ENCODE assay signal across 36 cellular contexts in genomic region chr19:45650722-45651121, GRCh38. TPM values are rescaled to one million over a fixed set of nuclear protein-coding genes. Genes with fewer than 3 reads are reported as not detected.
"Had no signal": no experiment of that assay in that cellular context is flagged by ENCODE, and none has a peak within 500 bp of the region (broad histone marks: within the 10 kb centered on the region; RNA-seq: fewer than 3 reads in every experiment).

No MANE protein-coding gene starts in this region.

- H3K27ac ChIP-seq: adrenal gland, body of pancreas, brain microvascular endothelial cell, breast epithelium, VCaP had no signal

- FAIRE-seq: astrocyte, TTC549 had no signal

- H3K36me3 ChIP-seq: adrenal gland, brain microvascular endothelial cell, breast epithelium had no signal

- DNase-seq: activated B cell treated with CpG ODN at 0.5 μM for 24 hours; activated CD4-positive, alpha-beta memory T cell treated with anti-CD3 and anti-CD28 coated beads for 36 hours; activated CD4-positive, alpha-beta T cell treated with anti-CD3 and anti-CD28 coated beads for 36 hours; activated CD4-positive, alpha-beta T cell treated with anti-CD3 and anti-CD28 coated beads for 48 hours; activated CD4-positive, alpha-beta T cell treated with anti-CD3 and anti-CD28 coated beads, Interleukin-2, amount 10 ng/mL, durations not matched to agents 7 days and 5 days; activated CD4-positive, CD25-positive, alpha-beta regulatory T cell treated with anti-CD3 and anti-CD28 coated beads, Interleukin-2, amount 50 U/mL, for 72 hours; activated CD8-positive, alpha-beta memory T cell treated with anti-CD3 and anti-CD28 coated beads, Interleukin-2, amount 50 U/mL, for 4 hours; activated CD8-positive, alpha-beta T cell treated with anti-CD3 and anti-CD28 coated beads for 36 hours; activated effector memory CD4-positive, alpha-beta T cell treated with anti-CD3 and anti-CD28 coated beads, Interleukin-2, amount 50 U/mL, for 16 hours; activated gamma-delta T cell treated with Interleukin-2 at 50 U/mL for 16 hours; activated naive CD4-positive, alpha-beta T cell; activated naive CD4-positive, alpha-beta T cell treated with anti-CD3 and anti-CD28 coated beads for 36 hours; activated naive CD4-positive, alpha-beta T cell treated with anti-CD3 and anti-CD28 coated beads, Interleukin-2, amount 50 U/mL, for 16 hours; activated naive CD8-positive, alpha-beta T cell treated with anti-CD3 and anti-CD28 coated beads for 36 hours; activated T-cell treated with anti-CD3 and anti-CD28 coated beads for 4 hours; activated T-cell treated with anti-CD3 and anti-CD28 coated beads, Interleukin-2, amount 50 U/mL, for 1 hour; activated T-cell treated with anti-CD3 and anti-CD28 coated beads, Interleukin-2, amount 50 U/mL, for 4 hours; activated T-cell treated with anti-CD3 and anti-CD28 coated beads, Interleukin-2, amount 50 U/mL, for 72 hours; adrenal gland; amniotic stem cell; aorta; body of pancreas; brain microvascular endothelial cell; central memory CD4-positive, alpha-beta T cell; T-helper 1 cell; T-helper 2 cell; T-helper 9 cell had no signal

- H3K9me3 ChIP-seq: adrenal gland, body of pancreas, breast epithelium had no signal

- H3K4me1 ChIP-seq: adrenal gland, breast epithelium had no signal

- H3K4me3 ChIP-seq: adrenal gland, body of pancreas, breast epithelium had no signal

- H3K27me3 ChIP-seq: adrenal gland, body of pancreas, brain microvascular endothelial cell, breast epithelium had no signal

- ATAC-seq: activated CD4-positive, alpha-beta T cell treated with anti-CD3 and anti-CD28 coated beads for 36 hours; activated CD8-positive, alpha-beta T cell treated with anti-CD3 and anti-CD28 coated beads for 36 hours; activated naive CD4-positive, alpha-beta T cell treated with anti-CD3 and anti-CD28 coated beads, Interleukin-2, amount 50 U/mL, for 72 hours; activated T-cell treated with anti-CD3 and anti-CD28 coated beads, Interleukin-2, amount 50 U/mL, for 4 hours; activated T-cell treated with anti-CD3 and anti-CD28 coated beads, Interleukin-2, amount 50 U/mL, for 72 hours; activated T-helper 17 cell treated with anti-CD3 and anti-CD28 coated beads, Interleukin-2, amount 50 U/mL, for 72 hours; body of pancreas had no signal

RNA-seq across cellular contexts. Expression of gene GIPR, which starts 17.3 kb away (rescaled TPM):
- total RNA-seq: cerebellum had no signal
- polyA plus RNA-seq: aorta had no signal

RNA-seq across cellular contexts. Expression of gene GPR4, which starts 48.7 kb away (rescaled TPM):
- total RNA-seq: activated B cell treated with CpG ODN at 0.5 μM for 24 hours; activated CD4-positive, alpha-beta memory T cell treated with anti-CD3 and anti-CD28 coated beads for 36 hours; activated CD4-positive, alpha-beta T cell treated with anti-CD3 and anti-CD28 coated beads for 36 hours; activated CD4-positive, alpha-beta T cell treated with anti-CD3 and anti-CD28 coated beads, Interleukin-2, amount 10 ng/mL, durations not matched to agents 7 days and 5 days; activated CD8-positive, alpha-beta memory T cell treated with anti-CD3 and anti-CD28 coated beads for 36 hours; activated CD8-positive, alpha-beta T cell treated with anti-CD3 and anti-CD28 coated beads for 36 hours; activated naive CD4-positive, alpha-beta T cell treated with anti-CD3 and anti-CD28 coated beads for 36 hours; activated naive CD8-positive, alpha-beta T cell treated with anti-CD3 and anti-CD28 coated beads for 36 hours; activated T-helper 1 cell treated with anti-CD3 and anti-CD28 coated beads, Interleukin-12 subunit alpha, Interleukin-12 subunit beta, Interleukin-2, Interleukin-4 antibody, amounts not matched to agents 30 ng/mL and 10 ng/mL and 1 ng/mL, durations not matched to agents 14 hours and 24 hours and 36 hours had no signal
